Comparison of ENCODE assay signal across 8 cellular contexts in the genomic region with DNA sequence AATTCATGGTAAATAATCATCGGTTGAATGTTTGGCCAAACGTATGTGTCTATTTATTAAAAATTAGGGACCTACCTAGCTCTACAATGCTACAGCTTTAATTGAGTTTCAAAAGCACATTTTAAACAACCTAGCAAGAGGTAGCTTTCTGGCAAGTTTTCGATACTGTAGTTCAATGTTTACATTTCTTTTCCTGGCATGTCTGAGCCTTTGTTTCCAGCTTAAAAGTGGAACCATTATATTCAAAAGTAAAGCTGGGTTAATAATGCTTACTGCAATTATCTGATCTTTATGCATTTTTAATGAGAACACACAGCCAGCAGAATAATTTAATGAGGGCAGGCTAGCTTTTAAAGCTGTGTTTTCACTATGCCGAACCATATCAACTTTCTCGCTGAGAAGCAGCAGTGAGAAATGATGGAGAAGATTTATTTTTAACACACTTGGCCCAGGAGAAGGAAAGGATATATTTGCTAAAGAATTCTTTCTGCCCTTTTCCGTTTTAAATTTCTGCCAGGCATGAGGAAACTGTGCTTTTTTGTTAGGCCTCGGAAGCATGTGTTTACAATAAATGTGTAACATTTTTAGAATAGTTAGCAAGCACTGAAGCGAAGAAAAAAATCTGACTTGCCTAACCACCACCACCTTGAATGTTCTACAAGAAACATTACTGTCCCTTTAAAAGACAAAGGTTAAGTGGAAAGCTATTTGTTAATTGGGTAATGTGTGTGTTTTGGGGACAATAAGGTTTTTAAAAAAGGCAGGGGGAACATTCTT. TPM values are rescaled to one million over a fixed set of nuclear protein-coding genes. Genes with fewer than 3 reads are reported as not detected.
A peak's percentile ranks its signal among the peaks of the same experiment; 100 is the strongest.
DNase-seq lines count a peak whose midpoint lies in the region; ATAC-seq, FAIRE-seq and TF ChIP-seq lines count a peak whose summit lies in the region.

No MANE protein-coding gene starts in this region.

- CTCF ChIA-PET in CD4-positive, alpha-beta memory T cell (lab: Charles Lee; ENCODE audit: partially characterized antibody), result interaction anchor here (1.3 to 7.8 kb wide), 9 partner anchors 8 to 210 kb away, joined by 3 to 72 read pairs (median 7); a partner anchor contains a TSS
- CTCF ChIA-PET in IMR-90 (lab: Yijun Ruan, JAX), result interaction anchor here (0.9 to 3.0 kb wide), 11 partner anchors 11 to 145 kb away, joined by 3 to 21 read pairs (median 3); no protein-coding TSS in a partner anchor
- CTCF ChIA-PET in GM12878 (lab: Yijun Ruan, JAX), result interaction anchor here (0.6 to 6.1 kb wide), 14 partner anchors 9 to 1018 kb away, joined by 3 to 62 read pairs (median 4); no protein-coding TSS in a partner anchor

- SMC1A ChIA-PET in GM12878 (lab: Charles Lee; ENCODE audit: uncharacterized antibody, unreplicated experiment), result interaction anchor here (0.9 to 4.5 kb wide), 28 partner anchors 7 to 236 kb away, joined by 3 to 29 read pairs (median 5); a partner anchor contains a TSS

- peak overlapping the region; percentile 49 to 76 for H3K4me3 ChIP-seq in CD4-positive, alpha-beta memory T cell (ENCODE audit: low read length in 2 of 2)
- H3K4me3 ChIP-seq in IMR-90 (ENCODE audit: insufficient read depth, low read depth, low read length) (peak overlapping the region; percentile 90), GM12878 (peak overlapping the region; percentile 70), lower lobe of right lung (peak overlapping the region; percentile 68), upper lobe of right lung (peak overlapping the region; percentile 68)

- no peak for FAIRE-seq in GM12878 (lab: Jason Lieb, UNC)

- H3K27me3 ChIP-seq in CD4-positive, alpha-beta memory T cell (ENCODE audit: insufficient read depth, low read length), result no peaks in the 10 kb centered on the region
- no peaks in the 10 kb centered on the region for H3K27me3 ChIP-seq in IMR-90 (ENCODE audit: control insufficient read depth, insufficient read depth, low read length)
- H3K27me3 ChIP-seq in GM12878 (replicated peaks in 1 of 2; ENCODE audit: control insufficient read depth in 2 of 2, insufficient read depth in 2 of 2, low read length in 1 of 2), result no peaks in the 10 kb centered on the region
- H3K27me3 ChIP-seq in lower lobe of right lung (ENCODE audit: low read depth), result no peaks in the 10 kb centered on the region
- H3K27me3 ChIP-seq in upper lobe of right lung, result no peaks in the 10 kb centered on the region

- peaks cover 14% of the 10 kb centered on the region for H3K9me1 ChIP-seq in IMR-90 (ENCODE audit: insufficient read depth, low read length)

- H2BK120ac ChIP-seq in IMR-90 (ENCODE audit: low read depth, low read length), result peak overlapping the region; percentile 46

- in situ Hi-C loops in IMR-90 (cut with MboI; ENCODE audit: low sequenced_read_pairs) (no loop called here), GM12878 (cut with MboI) (no loop called here)

- H2BK15ac ChIP-seq in IMR-90 (ENCODE audit: low read depth, low read length), result 0 out of 3 replicates have a peak overlapping the region, but pooled peaks have one; percentile 37

- H3K27me3 Mint-ChIP-seq in CD4-positive, alpha-beta memory T cell, result no peaks in the 10 kb centered on the region

- POLR2A ChIA-PET in CD4-positive, alpha-beta memory T cell (lab: Charles Lee; ENCODE audit: partially characterized antibody), result interaction anchor here (0.7 to 7.0 kb wide), 11 partner anchors 8 to 211 kb away, joined by 3 to 85 read pairs (median 4); a partner anchor contains a TSS
- POLR2A ChIA-PET in IMR-90 (lab: Charles Lee; ENCODE audit: unreplicated experiment) (interaction anchor here (0.6 to 1.7 kb wide), 4 partner anchors 13 to 116 kb away, joined by 3 to 7 read pairs (median 4); no protein-coding TSS in a partner anchor), GM12878 (lab: Charles Lee) (interaction anchor here (1.2 to 4.7 kb wide), 8 partner anchors 8 to 237 kb away, joined by 3 to 37 read pairs (median 6); a partner anchor contains a TSS)

- TF ChIP-seq CTCF in IMR-90 (conservative IDR thresholded peaks at IDR 0.05; ENCODE audit: low read depth, low read length) (no peak), GM12878 (IDR thresholded peaks at IDR 0.05 in 2 of 3, conservative IDR thresholded peaks at IDR 0.05 in 1 of 3; ENCODE audit: control insufficient read depth in 2 of 3, extremely low read depth in 1 of 3, insufficient read depth in 1 of 3, low read depth in 3 of 3, low read length in 3 of 3) (no peak), lower lobe of right lung (IDR thresholded peaks at IDR 0.05) (no peak), upper lobe of right lung (IDR thresholded peaks at IDR 0.05) (no peak), GM20000 (IDR thresholded peaks at IDR 0.05; ENCODE audit: extremely low read depth, missing control alignments) (no peak)

- no peak for ATAC-seq in IMR-90 (ENCODE audit: low read depth)
- ATAC-seq in GM12878, result no peak
- ATAC-seq in lower lobe of right lung, result peak; percentile 1 to 13
- no peak for ATAC-seq in upper lobe of right lung
- no peak for ATAC-seq in GM18868 (IDR thresholded peaks at IDR 0.05; ENCODE audit: unreplicated experiment)
- no peak for ATAC-seq in GM18519 (IDR thresholded peaks at IDR 0.05; ENCODE audit: low FRiP score, unreplicated experiment)

- TF ChIP-seq POLR2A in IMR-90 (IDR thresholded peaks at IDR 0.05; ENCODE audit: low read depth, low read length), result no peak
- no peak for TF ChIP-seq POLR2A in GM12878 (IDR thresholded peaks at IDR 0.05; ENCODE audit: low read depth, low read length)

- H4K91ac ChIP-seq in IMR-90 (ENCODE audit: insufficient read depth, low read depth, low read length), result peak overlapping the region; percentile 79

- no peaks in the 10 kb centered on the region for H3K9me3 ChIP-seq in CD4-positive, alpha-beta memory T cell (ENCODE audit: control insufficient read depth in 1 of 2, low read length in 2 of 2)
- no peaks in the 10 kb centered on the region for H3K9me3 ChIP-seq in IMR-90 (ENCODE audit: control insufficient read depth, insufficient read depth, low read length)
- no peaks in the 10 kb centered on the region for H3K9me3 ChIP-seq in GM12878 (replicated peaks; ENCODE audit: control insufficient read depth, insufficient read depth, low read length)
- no peaks in the 10 kb centered on the region for H3K9me3 ChIP-seq in lower lobe of right lung
- H3K9me3 ChIP-seq in upper lobe of right lung, result no peaks in the 10 kb centered on the region

- H3K79me2 ChIP-seq in GM12878 (ENCODE audit: control insufficient read depth, insufficient read depth, low read length), result peaks cover 51% of the 10 kb centered on the region

- no peaks in the 10 kb centered on the region for H3K9me3 Mint-ChIP-seq in CD4-positive, alpha-beta memory T cell

- H2AFZ ChIP-seq in IMR-90 (replicated peaks; ENCODE audit: low read length, poor library complexity) (no peak overlapping the region), GM12878 (ENCODE audit: control insufficient read depth, low read depth, low read length) (peak overlapping the region; percentile 64)

- no peak overlapping the region for H2AK9ac ChIP-seq in IMR-90 (replicated peaks; ENCODE audit: low read depth, low read length, poor library complexity)

- dilution Hi-C loops in IMR-90 (cut with HindIII; ENCODE audit: low sequenced_read_pairs, unreplicated experiment), result no loop called here

- H3K4ac ChIP-seq in IMR-90 (ENCODE audit: low read depth, low read length), result peak overlapping the region; percentile 83; the same call in 1 of the 2 replicates

- H4K5ac ChIP-seq in IMR-90 (ENCODE audit: low read depth, low read length), result peak overlapping the region; percentile 66; the same call in 1 of the 2 replicates

- H3K4me2 ChIP-seq in IMR-90 (ENCODE audit: low read depth, low read length) (peak overlapping the region; percentile 80; the same call in 1 of the 2 replicates), GM12878 (ENCODE audit: control insufficient read depth, insufficient read depth) (peak overlapping the region; percentile 96)

- H2BK5ac ChIP-seq in IMR-90 (ENCODE audit: low read depth, low read length, poor library complexity, severe bottlenecking), result peak overlapping the region; percentile 95

- no peak for TF ChIP-seq EP300 in GM12878 (IDR thresholded peaks at IDR 0.05; ENCODE audit: borderline replicate concordance in 1 of 2, control insufficient read depth in 1 of 2, low read depth in 2 of 2, low read length in 2 of 2)

- H4K20me1 ChIP-seq in IMR-90 (ENCODE audit: insufficient read depth, low read length) (peaks cover 31% of the 10 kb centered on the region), GM12878 (ENCODE audit: control insufficient read depth, insufficient read depth) (no peaks in the 10 kb centered on the region)

- H3K23ac ChIP-seq in IMR-90 (ENCODE audit: low read depth, low read length), result peak overlapping the region; percentile 87

- TF ChIP-seq RAD21 in IMR-90 (IDR thresholded peaks at IDR 0.05; ENCODE audit: low read length) (no peak), GM12878 (IDR thresholded peaks at IDR 0.05; ENCODE audit: insufficient read depth, low read depth, low read length) (no peak)

- peak overlapping the region; percentile 96 to 99 (median 98) for H3K27ac Mint-ChIP-seq in CD4-positive, alpha-beta memory T cell

- peak overlapping the region; percentile 4; the same call in 1 of the 2 replicates for H2BK20ac ChIP-seq in IMR-90 (ENCODE audit: low read depth, low read length)

- peaks cover 0 to 18% of the 10 kb centered on the region in 2 donors for H3K36me3 Mint-ChIP-seq in CD4-positive, alpha-beta memory T cell

- no peaks in the 10 kb centered on the region for H3K36me3 ChIP-seq in CD4-positive, alpha-beta memory T cell (ENCODE audit: insufficient read depth, low read length)
- H3K36me3 ChIP-seq in IMR-90 (ENCODE audit: control insufficient read depth, insufficient read depth, low read length), result peaks cover 2% of the 10 kb centered on the region; the same call in 1 of the 2 replicates
- no peaks in the 10 kb centered on the region for H3K36me3 ChIP-seq in GM12878 (ENCODE audit: control insufficient read depth in 2 of 2, insufficient read depth in 2 of 2, low read length in 1 of 2)
- H3K36me3 ChIP-seq in lower lobe of right lung, result no peaks in the 10 kb centered on the region
- H3K36me3 ChIP-seq in upper lobe of right lung, result no peaks in the 10 kb centered on the region

- peaks cover 0 to 29% of the 10 kb centered on the region in 2 experiments; a peak in 2 of 4 replicates for H3K79me1 ChIP-seq in IMR-90 (ENCODE audit: low read depth in 1 of 2, low read length in 2 of 2)

- H3K4me3 Mint-ChIP-seq in CD4-positive, alpha-beta memory T cell, result peak overlapping the region; percentile 91 to 96 (median 94)

- peak in 2 of 5 donors; percentile 15 to 17 for DNase-seq in CD4-positive, alpha-beta memory T cell
- DNase-seq in IMR-90 (no peak), GM12878 (ENCODE audit: low read depth, low spot score) (no peak), lower lobe of right lung (no peak), upper lobe of right lung (no peak), GM20000 (ENCODE audit: low spot score) (no peak)

- H3K9ac ChIP-seq in IMR-90 (ENCODE audit: low read depth, low read length), result peak overlapping the region; percentile 94
- H3K9ac ChIP-seq in GM12878 (ENCODE audit: control insufficient read depth, insufficient read depth, low read length), result peak overlapping the region; percentile 83

- H4K8ac ChIP-seq in IMR-90 (ENCODE audit: low read depth in 2 of 2, low read length in 2 of 2), result peak overlapping the region; percentile 64 to 86

- peak overlapping the region; percentile 94 for H3K56ac ChIP-seq in IMR-90 (ENCODE audit: extremely low read depth, insufficient read depth, low read length)

- H3K4me1 ChIP-seq in CD4-positive, alpha-beta memory T cell (ENCODE audit: insufficient read depth, low read length), result peaks cover 52% of the 10 kb centered on the region
- H3K4me1 ChIP-seq in IMR-90 (ENCODE audit: control insufficient read depth, insufficient read depth, low read length) (peaks cover 14% of the 10 kb centered on the region), GM12878 (ENCODE audit: control insufficient read depth, insufficient read depth, low read length) (peaks cover 12% of the 10 kb centered on the region; the same call in 1 of the 2 replicates), lower lobe of right lung (peaks cover 48% of the 10 kb centered on the region), upper lobe of right lung (peaks cover 39% of the 10 kb centered on the region)

- WGBS in IMR-90 (ENCODE audit: extremely low coverage in 2 of 2, insufficient read length in 1 of 2), 2 experiments, result no CpG with 5 or more reads among the region's 8 CpGs
- 10% methylated on average over 8 of the region's 8 CpGs for WGBS in GM12878 (ENCODE audit: insufficient coverage, insufficient replicate concordance, low lambda C conversion rate, missing lambda C conversion rate)

- RAD21 ChIA-PET in GM12878 (lab: Charles Lee; ENCODE audit: unreplicated experiment), result interaction anchor here (0.7 to 4.4 kb wide), 16 partner anchors 9 to 236 kb away, joined by 3 to 20 read pairs (median 4); a partner anchor contains a TSS

- BruUV-seq in IMR-90 (replicated peaks; lab: Mats Ljungman, UMichigan), result TSS peak; percentile 98
- no TSS peak for BruUV-seq in GM12878 (replicated peaks; lab: Mats Ljungman, UMichigan)

- intact Hi-C loops in CD4-positive, alpha-beta memory T cell (cut with micrococcal nuclease), result loop anchor here (1.0 to 5.0 kb wide), 3 partner anchors 16 to 754 kb away; no protein-coding TSS in a partner anchor
- intact Hi-C loops in IMR-90 (cut with micrococcal nuclease), result loop anchor here (1.0 to 5.0 kb wide), 6 partner anchors 108 to 210 kb away; no protein-coding TSS in a partner anchor
- intact Hi-C loops in GM12878 (cut with micrococcal nuclease; ENCODE audit: unreplicated experiment), result loop anchor here (2.0 to 5.0 kb wide), 2 partner anchors 134 to 210 kb away; no protein-coding TSS in a partner anchor
- intact Hi-C loops in lower lobe of right lung (cut with DNase I), result loop anchor here (5.0 to 10.0 kb wide), 2 partner anchors 108 to 119 kb away; no protein-coding TSS in a partner anchor
- intact Hi-C loops in upper lobe of right lung (cut with DNase I), result loop anchor here (10.0 kb wide), 1 partner anchor 122 kb away; no protein-coding TSS in a partner anchor

- 0 out of 2 replicates have a peak overlapping the region, but pooled peaks have one; percentile 1 for H2AK5ac ChIP-seq in IMR-90 (ENCODE audit: low read depth, low read length)

- H3K27ac ChIP-seq in CD4-positive, alpha-beta memory T cell (ENCODE audit: low read depth, low read length), result peak overlapping the region; percentile 90
- H3K27ac ChIP-seq in IMR-90 (ENCODE audit: insufficient read depth, low read length) (peak overlapping the region; percentile 95), GM12878 (ENCODE audit: control insufficient read depth, insufficient read depth) (peak overlapping the region; percentile 76), lower lobe of right lung (peak overlapping the region; percentile 91), upper lobe of right lung (peak overlapping the region; percentile 87)

- H3K18ac ChIP-seq in IMR-90 (ENCODE audit: low read depth, low read length), result peak overlapping the region; percentile 96

- H3K14ac ChIP-seq in IMR-90 (replicated peaks; ENCODE audit: low read depth, low read length), result peak overlapping the region; percentile 81

- peaks cover 30 to 61% (median 41%) of the 10 kb centered on the region in 4 donors for H3K4me1 Mint-ChIP-seq in CD4-positive, alpha-beta memory T cell

RNA-seq across cellular contexts. Expression of a gene that starts 1.0 kb away (rescaled TPM):
- total RNA-seq in CD4-positive, alpha-beta memory T cell, result 10 to 100 TPM; 33.0 to 36.2 TPM
- 10 to 100 TPM; 20.1 to 23.7 TPM for polyA plus RNA-seq in CD4-positive, alpha-beta memory T cell
- total RNA-seq in IMR-90 (2012; rRNA removed), result 103 and 126 TPM in 2 replicates
- polyA plus RNA-seq in IMR-90 (2012; rRNA removed), result 24.8 and 26.9 TPM in 2 replicates
- 8.1 and 11.6 TPM in 2 replicates for polyA plus RNA-seq in IMR-90 (2012; cell fraction: cytosol; rRNA removed)
- polyA plus RNA-seq in IMR-90 (2012; cell fraction: nucleus; rRNA removed; ENCODE audit: low replicate concordance), result 9.4 and 35.9 TPM in 2 replicates
- 32.9 and 34.6 TPM in 2 replicates for total RNA-seq in GM12878 (2013; cell fraction: nucleolus; rRNA removed)
- 7.0 TPM in 2 replicates for total RNA-seq in GM12878 (2014; rRNA removed)
- 6.3 and 7.7 TPM in 2 replicates for total RNA-seq in GM12878 (2014; rRNA removed; fragmentation: Illumina TruSeq; extraction: Trizol)
- total RNA-seq in GM12878 (2021), result 6.6 and 7.6 TPM in 2 replicates
- 2.8 TPM for polyA plus RNA-seq in GM12878 (2011; ENCODE audit: low read depth)
- 6.4 and 7.6 TPM in 2 replicates for polyA plus RNA-seq in GM12878 (2011; rRNA removed)
- polyA plus RNA-seq in GM12878 (2011; cell fraction: cytosol; rRNA removed), result 4.7 and 7.0 TPM in 2 replicates
- polyA plus RNA-seq in GM12878 (2011; cell fraction: nucleus; rRNA removed), result 5.3 and 5.7 TPM in 2 replicates
- 5.3 TPM in 2 replicates for polyA plus RNA-seq in GM12878 (2012)
- 5.0 and 5.6 TPM in 2 replicates for polyA plus RNA-seq in GM12878 (2014; fragmentation: Illumina TruSeq; extraction: Trizol)
- 1 to 10 TPM; 1.6 to 2.1 TPM for polyA plus RNA-seq in GM12878 (2014; fragmentation: Nextera tagmentation; extraction: Ambion mirVana)
- 1.7 and 2.9 TPM in 2 replicates for polyA plus RNA-seq in GM12878 (2014; rRNA removed)
- polyA plus RNA-seq in GM12878 (2016; fragmentation: Nextera tagmentation; extraction: Ambion mirVana), result 1 to 10 TPM; 9.6 to 9.7 TPM
- polyA minus RNA-seq in GM12878 (2011; rRNA and poly(A)+ RNA removed), result 19.7 and 30.4 TPM in 2 replicates
- polyA minus RNA-seq in GM12878 (2011; cell fraction: cytosol; rRNA and poly(A)+ RNA removed), result 6.4 and 10.2 TPM in 2 replicates
- polyA minus RNA-seq in GM12878 (2011; cell fraction: nucleus; rRNA and poly(A)+ RNA removed), result 7.4 and 10.0 TPM in 2 replicates
- 58.2 TPM for total RNA-seq in lower lobe of right lung
- total RNA-seq in upper lobe of right lung, result 60.6 TPM

Comparison
In these comparisons a context has a peak if more than half of its experiments do, and no peak if none do; other contexts are left out.
1. ATAC-seq: peak in lower lobe of right lung (2 of 2); none in IMR-90 (single experiment), GM12878 (single experiment), upper lobe of right lung (single experiment), GM18868 (single experiment) and GM18519 (single experiment).
2. Peak in every context shown above with its lines, with median percentiles within 50 percentile points of each other: H3K27ac ChIP-seq and H3K4me3 ChIP-seq.